Comparison of ENCODE assay signal across 24 cellular contexts in the genomic region with DNA sequence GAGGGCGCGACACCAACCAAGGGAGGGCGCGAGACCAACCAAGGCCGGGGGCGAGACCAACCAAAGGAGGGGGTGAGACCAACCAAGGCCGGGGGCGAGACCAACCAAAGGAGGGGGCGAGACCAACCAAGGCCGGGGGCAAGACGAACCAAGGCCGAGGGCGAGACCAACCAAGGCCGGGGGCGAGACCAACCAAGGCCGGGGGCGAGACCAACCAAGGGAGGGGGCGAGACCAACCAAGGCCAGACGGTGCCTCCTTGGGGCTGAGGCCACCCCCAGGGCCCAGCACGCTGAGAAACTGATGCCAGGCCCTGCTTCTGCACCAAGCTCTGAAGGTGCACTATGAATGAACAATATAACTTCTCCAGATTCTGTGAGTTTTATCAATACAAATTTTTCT.
"Had no signal": no experiment of that assay in that cellular context is flagged by ENCODE, and none has a peak within 500 bp of the region (broad histone marks: within the 10 kb centered on the region; RNA-seq: fewer than 3 reads in every experiment).

No MANE protein-coding gene starts in this region.

- H3K4me3 ChIP-seq: SJSA1, SK-N-MC had no signal

- ATAC-seq: Panc1, PC-3, Right ventricle myocardium inferior had no signal

- H3K4me1 ChIP-seq: SJSA1 had no signal

- H3K27me3 ChIP-seq: SJSA1 had no signal

- H3K27ac ChIP-seq: HL-60, RWPE1, SJSA1, SK-N-MC had no signal

- H3K9me3 ChIP-seq: SJSA1 had no signal

- DNase-seq: KBM-7, MV-4-11, NCI-H1048, NCI-H1105, NCI-H1417, NCI-H1436 treated with DMSO at 0.1 percent for 48 hours, NCI-H1694, NCI-H1930, NCI-H2081, NCI-H2107, NCI-H226, NCI-H446, NCI-H510A, NCI-H524 treated with DMSO at 0.1 percent for 48 hours, NCI-H69, NCI-H774, PC-3, SIG-M5 had no signal
